1 cellular context compared by ENCODE assay signal in the genomic region with DNA sequence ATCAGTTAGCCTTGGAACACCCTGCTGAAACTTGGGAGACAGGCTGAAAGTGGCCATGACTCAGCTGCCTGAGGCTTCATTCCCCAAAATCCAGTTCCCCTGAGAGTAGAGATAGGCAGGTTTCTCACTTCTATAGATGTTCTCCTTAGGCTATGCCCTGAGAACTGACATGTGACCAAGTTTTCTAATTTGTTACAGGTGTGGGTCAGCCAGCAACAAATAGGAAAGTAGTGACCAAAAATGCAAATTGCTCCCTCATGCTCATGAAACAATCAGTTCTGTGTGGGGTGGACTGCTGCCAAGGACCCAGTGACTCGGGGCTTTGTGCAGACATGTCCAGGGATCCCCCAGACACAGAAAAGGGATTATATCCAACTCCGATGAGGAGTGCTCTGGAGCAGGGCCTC.
TF ChIP-seq lines count a peak whose summit lies in the region.

No MANE protein-coding gene starts in this region.

TF ChIP-seq in IMR-90, 13 proteins besides CTCF, POLR2A, EP300 and RAD21:
- TF ChIP-seq RCOR1 (IDR thresholded peaks at IDR 0.05; ENCODE audit: insufficient replicate concordance, low read length), result no peak
- TF ChIP-seq MAFK (IDR thresholded peaks at IDR 0.05; ENCODE audit: low read depth, low read length), result no peak
- TF ChIP-seq FOS (IDR thresholded peaks at IDR 0.05; ENCODE audit: low read depth, low read length), result no peak
- TF ChIP-seq MXI1 (IDR thresholded peaks at IDR 0.05; ENCODE audit: borderline replicate concordance, low read depth, low read length), result no peak
- no peak for TF ChIP-seq NFE2L2 (IDR thresholded peaks at IDR 0.05; ENCODE audit: low read depth, low read length)
- TF ChIP-seq CEBPB (IDR thresholded peaks at IDR 0.05; ENCODE audit: low read depth, low read length), result no peak
- TF ChIP-seq RFX5 (IDR thresholded peaks at IDR 0.05; ENCODE audit: low read depth, low read length), result no peak
